Comparison of ENCODE assay signal across 8 cellular contexts in genomic region chr2:189024861-189025618, GRCh38. TPM values are rescaled to one million over a fixed set of nuclear protein-coding genes. Genes with fewer than 3 reads are reported as not detected.
DNase-seq lines count a peak whose midpoint lies in the region; ATAC-seq and TF ChIP-seq lines count a peak whose summit lies in the region.

No MANE protein-coding gene starts in this region.

- no peaks in the 10 kb centered on the region for H3K4me1 Mint-ChIP-seq in GM23338

- TF ChIP-seq CTCF in GM23338 (conservative IDR thresholded peaks at IDR 0.05; ENCODE audit: low read depth in 2 of 2): peak; percentile 76 to 89
- peak; percentile 75 for TF ChIP-seq CTCF in PC-3 (conservative IDR thresholded peaks at IDR 0.05; ENCODE audit: low read depth, low read length)

- H3K4me3 ChIP-seq in GM23338 (no peak overlapping the region), PC-3 (ENCODE audit: low read length) (no peak overlapping the region)

- H3K4me2 ChIP-seq in GM23338 (no peak overlapping the region), PC-3 (ENCODE audit: low read length) (no peak overlapping the region)

- no peaks in the 10 kb centered on the region for H3K36me3 ChIP-seq in GM23338 (ENCODE audit: insufficient read depth)
- no peaks in the 10 kb centered on the region for H3K36me3 ChIP-seq in PC-3 (ENCODE audit: low read depth, low read length)

- H4K20me1 ChIP-seq in GM23338 (replicated peaks; ENCODE audit: insufficient read depth): no peaks in the 10 kb centered on the region
- no peaks in the 10 kb centered on the region for H4K20me1 ChIP-seq in PC-3 (ENCODE audit: low read length)

- POLR2A ChIA-PET in PC-3 (lab: Charles Lee; ENCODE audit: unreplicated experiment): no interaction called here

- H3K79me2 ChIP-seq in GM23338 (replicated peaks; ENCODE audit: insufficient read depth) (no peaks in the 10 kb centered on the region), PC-3 (ENCODE audit: low read length) (no peaks in the 10 kb centered on the region)

- BruUV-seq in PC-3 (replicated peaks; lab: Mats Ljungman, UMichigan): no TSS peak

- H3K4me1 ChIP-seq in GM23338 (ENCODE audit: insufficient read depth): no peaks in the 10 kb centered on the region
- no peaks in the 10 kb centered on the region for H3K4me1 ChIP-seq in PC-3 (ENCODE audit: insufficient read depth, low read length)

- peak; percentile 90 for ATAC-seq in GM23338
- ATAC-seq in PC-3: no peak
- no peak for ATAC-seq in HG03108 (IDR thresholded peaks at IDR 0.05; ENCODE audit: unreplicated experiment)

- H3K9me3 Mint-ChIP-seq in GM23338: no peaks in the 10 kb centered on the region

- no peaks in the 10 kb centered on the region for H3F3A ChIP-seq in GM23338 (replicated peaks; ENCODE audit: low read depth)
- H3F3A ChIP-seq in PC-3 (ENCODE audit: low read length, unreplicated experiment): no peaks in the 10 kb centered on the region

- DNase-seq in GM03348 (ENCODE audit: low spot score): peak; percentile 15
- DNase-seq in GM23338 (ENCODE audit: low spot score): peak; percentile 66
- DNase-seq in PC-3: peak; percentile 35
- DNase-seq in iPS-NIHi11 (ENCODE audit: low spot score): peak; percentile 44
- DNase-seq in COLO668 (lab: John Stamatoyannopoulos, UW; ENCODE audit: unreplicated experiment): no peak
- DNase-seq in D341Med (ENCODE audit: low spot score): no peak
- DNase-seq in activated CD4-positive, alpha-beta T cell treated with anti-CD3 and anti-CD28 coated beads for 48 hours: no peak

- CTCF ChIA-PET in PC-3 (lab: Charles Lee): no interaction called here

- intact Hi-C loops in PC-3 (cut with micrococcal nuclease): no loop called here

- H2AFZ ChIP-seq in GM23338: no peak overlapping the region
- no peak overlapping the region for H2AFZ ChIP-seq in PC-3 (ENCODE audit: low read length)

- H3K9me2 ChIP-seq in GM23338 (ENCODE audit: insufficient read depth) (no peaks in the 10 kb centered on the region), PC-3 (replicated peaks; ENCODE audit: low read length) (no peaks in the 10 kb centered on the region)

- no peak overlapping the region; the same call in 1 of the 2 replicates for H3K27ac Mint-ChIP-seq in GM23338

- no peak overlapping the region for H3K9ac ChIP-seq in PC-3 (ENCODE audit: low read length)

- no peak overlapping the region for H3K27ac ChIP-seq in GM23338 (ENCODE audit: low read depth)
- no peak overlapping the region for H3K27ac ChIP-seq in PC-3 (ENCODE audit: low read length)

- H3K27me3 Mint-ChIP-seq in GM23338 (ENCODE audit: insufficient read depth, low read depth, poor library complexity): no peaks in the 10 kb centered on the region

- H3K4me3 Mint-ChIP-seq in GM23338: no peak overlapping the region

- H3K27me3 ChIP-seq in GM23338 (ENCODE audit: insufficient read depth) (no peaks in the 10 kb centered on the region), PC-3 (ENCODE audit: low read length) (no peaks in the 10 kb centered on the region)

- no peaks in the 10 kb centered on the region; the same call in 2 of the 3 replicates for H3K36me3 Mint-ChIP-seq in GM23338 (ENCODE audit: low read depth)

- no peaks in the 10 kb centered on the region for H3K9me3 ChIP-seq in PC-3 (ENCODE audit: low read length)

TF ChIP-seq in GM23338, 12 proteins besides CTCF, POLR2A, EP300 and RAD21:
- TF ChIP-seq ZNF462 (CRISPR knock-in tag; IDR thresholded peaks at IDR 0.05): 0 out of 2 replicates have a peak, but pooled peaks have one; percentile 23
- TF ChIP-seq, protein P1, sequence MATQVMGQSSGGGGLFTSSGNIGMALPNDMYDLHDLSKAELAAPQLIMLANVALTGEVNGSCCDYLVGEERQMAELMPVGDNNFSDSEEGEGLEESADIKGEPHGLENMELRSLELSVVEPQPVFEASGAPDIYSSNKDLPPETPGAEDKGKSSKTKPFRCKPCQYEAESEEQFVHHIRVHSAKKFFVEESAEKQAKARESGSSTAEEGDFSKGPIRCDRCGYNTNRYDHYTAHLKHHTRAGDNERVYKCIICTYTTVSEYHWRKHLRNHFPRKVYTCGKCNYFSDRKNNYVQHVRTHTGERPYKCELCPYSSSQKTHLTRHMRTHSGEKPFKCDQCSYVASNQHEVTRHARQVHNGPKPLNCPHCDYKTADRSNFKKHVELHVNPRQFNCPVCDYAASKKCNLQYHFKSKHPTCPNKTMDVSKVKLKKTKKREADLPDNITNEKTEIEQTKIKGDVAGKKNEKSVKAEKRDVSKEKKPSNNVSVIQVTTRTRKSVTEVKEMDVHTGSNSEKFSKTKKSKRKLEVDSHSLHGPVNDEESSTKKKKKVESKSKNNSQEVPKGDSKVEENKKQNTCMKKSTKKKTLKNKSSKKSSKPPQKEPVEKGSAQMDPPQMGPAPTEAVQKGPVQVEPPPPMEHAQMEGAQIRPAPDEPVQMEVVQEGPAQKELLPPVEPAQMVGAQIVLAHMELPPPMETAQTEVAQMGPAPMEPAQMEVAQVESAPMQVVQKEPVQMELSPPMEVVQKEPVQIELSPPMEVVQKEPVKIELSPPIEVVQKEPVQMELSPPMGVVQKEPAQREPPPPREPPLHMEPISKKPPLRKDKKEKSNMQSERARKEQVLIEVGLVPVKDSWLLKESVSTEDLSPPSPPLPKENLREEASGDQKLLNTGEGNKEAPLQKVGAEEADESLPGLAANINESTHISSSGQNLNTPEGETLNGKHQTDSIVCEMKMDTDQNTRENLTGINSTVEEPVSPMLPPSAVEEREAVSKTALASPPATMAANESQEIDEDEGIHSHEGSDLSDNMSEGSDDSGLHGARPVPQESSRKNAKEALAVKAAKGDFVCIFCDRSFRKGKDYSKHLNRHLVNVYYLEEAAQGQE (IDR thresholded peaks at IDR 0.05; ENCODE audit: unreplicated experiment): no peak

RNA-seq across cellular contexts. Expression of gene COL3A1, which starts 50.9 kb away (rescaled TPM):
- 0.17 TPM in 1 of 2 replicates, not detected in the other for total RNA-seq in GM23338 (2014; rRNA removed; shearing (Covaris generic))
- polyA plus RNA-seq in GM23338 (2016; fragmentation: Nextera tagmentation; extraction: Ambion mirVana): 0.31 TPM in 2 replicates
- total RNA-seq in PC-3 (2014; rRNA removed): 0.23 and 0.36 TPM in 2 replicates

Comparison
In these comparisons a context has a peak if more than half of its experiments do, and no peak if none do; other contexts are left out.
1. DNase-seq: peak in GM03348 (single experiment), GM23338 (single experiment), PC-3 (single experiment) and iPS-NIHi11 (single experiment); none in COLO668 (single experiment), D341Med (single experiment) and activated CD4-positive, alpha-beta T cell treated with anti-CD3 and anti-CD28 coated beads for 48 hours (single experiment).